In genomic region chr1:151199860-151200581, GRCh38 we compare ENCODE assay signal across 1 cellular context.
TF ChIP-seq lines count a peak whose summit lies in the region.

No MANE protein-coding gene starts in this region.

TF ChIP-seq in IMR-90, 13 proteins besides CTCF, POLR2A, EP300 and RAD21:
- no peak for TF ChIP-seq SMC3 (IDR thresholded peaks at IDR 0.05; ENCODE audit: low read depth, low read length)
- TF ChIP-seq MAFK (IDR thresholded peaks at IDR 0.05; ENCODE audit: low read depth, low read length), result no peak
- TF ChIP-seq RFX5 (IDR thresholded peaks at IDR 0.05; ENCODE audit: low read depth, low read length), result no peak
- TF ChIP-seq FOS (IDR thresholded peaks at IDR 0.05; ENCODE audit: low read depth, low read length), result peak; percentile 30; the same call in 1 of the 2 replicates
- TF ChIP-seq, protein P1, sequence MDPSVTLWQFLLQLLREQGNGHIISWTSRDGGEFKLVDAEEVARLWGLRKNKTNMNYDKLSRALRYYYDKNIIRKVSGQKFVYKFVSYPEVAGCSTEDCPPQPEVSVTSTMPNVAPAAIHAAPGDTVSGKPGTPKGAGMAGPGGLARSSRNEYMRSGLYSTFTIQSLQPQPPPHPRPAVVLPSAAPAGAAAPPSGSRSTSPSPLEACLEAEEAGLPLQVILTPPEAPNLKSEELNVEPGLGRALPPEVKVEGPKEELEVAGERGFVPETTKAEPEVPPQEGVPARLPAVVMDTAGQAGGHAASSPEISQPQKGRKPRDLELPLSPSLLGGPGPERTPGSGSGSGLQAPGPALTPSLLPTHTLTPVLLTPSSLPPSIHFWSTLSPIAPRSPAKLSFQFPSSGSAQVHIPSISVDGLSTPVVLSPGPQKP (IDR thresholded peaks at IDR 0.05; ENCODE audit: borderline replicate concordance, low read depth, low read length), result no peak
- peak; percentile 94 for TF ChIP-seq CEBPB (IDR thresholded peaks at IDR 0.05; ENCODE audit: low read depth, low read length)
